8 cellular contexts compared by ENCODE assay signal in the genomic region with DNA sequence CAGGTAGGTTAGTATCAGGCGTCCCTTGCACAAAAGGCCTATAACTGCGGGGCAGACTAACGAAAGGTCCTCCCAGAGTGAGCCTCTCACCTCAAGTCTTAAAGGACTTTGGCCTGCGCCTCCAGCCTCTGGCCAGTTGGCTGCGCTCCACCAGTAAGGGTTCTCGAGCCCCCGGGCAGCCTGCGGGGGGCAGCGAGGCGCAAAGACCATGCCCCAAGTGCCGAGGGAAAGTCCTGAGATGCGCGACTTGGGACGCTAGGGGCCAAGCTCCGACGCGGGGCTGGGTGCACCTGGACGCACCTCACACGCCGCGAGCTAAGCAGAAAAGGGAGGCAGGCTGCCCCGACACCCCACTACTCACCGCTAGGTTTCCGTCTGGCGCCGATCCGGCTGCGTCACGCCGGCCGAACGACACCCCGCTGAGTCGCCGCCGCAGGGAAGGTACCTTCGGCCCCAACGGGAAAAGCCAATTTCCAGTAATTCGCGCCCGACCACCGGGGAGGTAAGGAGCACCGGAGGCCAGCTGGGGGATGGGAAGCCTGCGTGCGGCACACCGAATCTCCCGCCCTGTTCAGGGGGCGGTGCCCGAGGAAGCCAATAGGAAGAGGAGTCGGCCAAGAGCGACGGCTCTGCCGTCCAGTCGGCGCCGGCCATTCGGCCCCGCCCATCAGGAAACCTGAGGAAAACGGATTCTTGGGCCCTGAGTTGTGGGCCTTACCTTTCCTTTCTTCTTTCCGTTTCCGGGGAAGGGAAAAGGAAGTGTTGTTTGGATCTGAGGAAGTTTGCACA. TPM values are rescaled to one million over a fixed set of nuclear protein-coding genes. Genes with fewer than 3 reads are reported as not detected.
DNase-seq lines count a peak whose midpoint lies in the region; ATAC-seq, FAIRE-seq and TF ChIP-seq lines count a peak whose summit lies in the region.

Gene ORC2, minus strand, starts transcription at position 532 of the 789 bp plus-strand sequence. CDS start 5,537 bp downstream, outside the sequence.

- no peaks in the 10 kb centered on the region for H3K9me3 Mint-ChIP-seq in chondrocyte (ENCODE audit: low read depth)

- no peaks in the 10 kb centered on the region for H3K9me3 ChIP-seq in BE2C
- H3K9me3 ChIP-seq in kidney (ENCODE audit: control insufficient read depth in 1 of 2, low read length in 2 of 2): no peaks in the 10 kb centered on the region

- no peaks in the 10 kb centered on the region for H3K27me3 ChIP-seq in BE2C

- TF ChIP-seq POLR2A in GM19193 (IDR thresholded peaks at IDR 0.05; ENCODE audit: extremely low read depth, insufficient read depth, insufficient read length): peak; percentile 62

- H3K36me3 ChIP-seq in BE2C (peaks cover 3% of the 10 kb centered on the region), kidney (ENCODE audit: control insufficient read depth in 1 of 2, insufficient read depth in 2 of 2, low read length in 2 of 2) (no peaks in the 10 kb centered on the region)

- peak within 1 kb of the TSS; percentile 92 for H3K27ac Mint-ChIP-seq in chondrocyte (ENCODE audit: unreplicated experiment)

- H3K27me3 Mint-ChIP-seq in chondrocyte (ENCODE audit: low read depth): no peaks in the 10 kb centered on the region

- FAIRE-seq in kidney (lab: Jason Lieb, UNC): no peak

- intact Hi-C loops in kidney (cut with DNase I): no loop called here

- peak within 1 kb of the TSS; percentile 94 for H3K4me3 Mint-ChIP-seq in chondrocyte (ENCODE audit: unreplicated experiment)

- peaks cover 2% of the 10 kb centered on the region for H3K36me3 Mint-ChIP-seq in chondrocyte (ENCODE audit: low read depth)

- peak; percentile 88 for ATAC-seq in HG03439 (IDR thresholded peaks at IDR 0.05; ENCODE audit: unreplicated experiment)

- H3K4me3 ChIP-seq in BE2C (ENCODE audit: low read depth, low read length) (peak within 1 kb of the TSS; percentile 70), kidney (ENCODE audit: low read length in 2 of 2) (peak within 1 kb of the TSS; percentile 72 to 94)

- H3K4me1 Mint-ChIP-seq in chondrocyte (ENCODE audit: low read depth): peaks cover 42% of the 10 kb centered on the region

- peak within 1 kb of the TSS; percentile 90 to 94 for H3K27ac ChIP-seq in kidney (ENCODE audit: low read depth in 2 of 2, low read length in 2 of 2)

- H3K4me1 ChIP-seq in BE2C (peaks cover 7% of the 10 kb centered on the region), kidney (ENCODE audit: control insufficient read depth in 1 of 2, insufficient read depth in 1 of 2, low read depth in 1 of 2, low read length in 2 of 2) (peaks cover 2 to 5% of the 10 kb centered on the region in 2 donors)

- DNase-seq in BE2C (peak; percentile 95), NCI-H510A (lab: John Stamatoyannopoulos, UW) (peak; percentile 88), chondrocyte (ENCODE audit: low spot score) (peak; percentile 97), kidney (peak; percentile 98)
- DNase-seq in activated CD4-positive, alpha-beta T cell treated with anti-CD3 and anti-CD28 coated beads for 1 hour: peak; percentile 88
- peak; percentile 95 for DNase-seq in stimulated activated CD4-positive, alpha-beta T cell treated with anti-CD3 and anti-CD28 coated beads, Interleukin-15, amount 100 ng/mL, for 24 hours

- TF ChIP-seq CTCF in BE2C (IDR thresholded peaks at IDR 0.05; ENCODE audit: low read depth, low read length) (peak; percentile 67), chondrocyte (IDR thresholded peaks at IDR 0.05) (peak; percentile 85), kidney (IDR thresholded peaks at IDR 0.05; ENCODE audit: borderline replicate concordance, extremely low read depth, insufficient read depth) (peak; percentile 15)

- peak within 1 kb of the TSS; percentile 89 to 90 for H3K9ac ChIP-seq in kidney (ENCODE audit: low read length in 2 of 2)

RNA-seq across cellular contexts. Expression of gene ORC2, which starts in this region (rescaled TPM):
- polyA plus RNA-seq in BE2C (2012; ENCODE audit: insufficient read depth, insufficient read length, low read depth): 15.9 TPM
- total RNA-seq in chondrocyte (19.2 to 35.6 TPM (median 19.8 TPM) in 3 replicates), kidney (26.0 TPM)
- 7.4 TPM for polyA plus RNA-seq in kidney (ENCODE audit: insufficient read depth, low read depth, low replicate concordance)

Comparison
In these comparisons a context has a peak if more than half of its experiments do, and no peak if none do; other contexts are left out.
1. Peak in every context shown above with its lines: DNase-seq, ATAC-seq, H3K4me3 ChIP-seq and H3K27ac ChIP-seq.
2. CTCF ChIP-seq: peak in every context shown above with its lines; median percentile 85 in chondrocyte; 67 in BE2C; 15 in kidney.